Comparison of ENCODE assay signal across 33 cellular contexts in the genomic region with DNA sequence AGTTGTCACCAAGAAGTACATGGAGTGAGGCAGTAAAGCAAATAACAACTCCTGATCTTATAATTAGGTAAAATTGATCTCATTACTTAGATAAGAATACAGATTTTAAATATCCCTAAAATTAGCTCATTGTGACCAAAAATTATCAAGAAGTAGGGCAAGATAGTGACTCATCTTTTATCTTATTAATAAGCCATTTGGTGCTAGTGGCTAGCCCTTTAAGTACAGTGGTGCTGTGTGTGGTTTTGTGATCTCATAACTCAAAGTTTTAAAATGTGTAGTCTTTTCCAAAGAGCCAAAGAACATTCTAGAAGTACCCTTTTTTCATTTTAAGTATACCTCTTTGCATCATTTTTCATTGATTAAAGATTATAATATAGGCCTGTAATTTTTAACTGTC.
"Had no signal": no experiment of that assay in that cellular context is flagged by ENCODE, and none has a peak within 500 bp of the region (broad histone marks: within the 10 kb centered on the region; RNA-seq: fewer than 3 reads in every experiment).

No MANE protein-coding gene starts in this region.

- H3K27me3 ChIP-seq: adrenal gland, ascending aorta, body of pancreas, cardiac muscle cell had no signal

- H3K36me3 ChIP-seq: adrenal gland, ascending aorta, cardiac muscle cell had no signal

- ATAC-seq: activated CD8-positive, alpha-beta T cell treated with anti-CD3 and anti-CD28 coated beads for 36 hours; activated naive CD4-positive, alpha-beta T cell treated with anti-CD3 and anti-CD28 coated beads, Interleukin-2, amount 50 U/mL, for 72 hours; activated T-cell treated with anti-CD3 and anti-CD28 coated beads, Interleukin-2, amount 50 U/mL, for 4 hours; activated T-cell treated with anti-CD3 and anti-CD28 coated beads, Interleukin-2, amount 50 U/mL, for 72 hours; activated T-helper 17 cell treated with anti-CD3 and anti-CD28 coated beads, Interleukin-2, amount 50 U/mL, for 72 hours; body of pancreas had no signal

- DNase-seq: activated B cell treated with CpG ODN at 0.5 μM for 24 hours; activated CD4-positive, alpha-beta memory T cell treated with anti-CD3 and anti-CD28 coated beads for 36 hours; activated CD4-positive, alpha-beta T cell treated with anti-CD3 and anti-CD28 coated beads for 4 hours; activated CD4-positive, alpha-beta T cell treated with anti-CD3 and anti-CD28 coated beads, Interleukin-2, amount 10 ng/mL, durations not matched to agents 24 days and 14 days; activated CD4-positive, alpha-beta T cell treated with anti-CD3 and anti-CD28 coated beads, Interleukin-2, amount 50 U/mL, for 1 hour; activated CD4-positive, alpha-beta T cell treated with anti-CD3 and anti-CD28 coated beads, Interleukin-2, amount 50 U/mL, for 4 hours; activated CD4-positive, CD25-positive, alpha-beta regulatory T cell treated with anti-CD3 and anti-CD28 coated beads, Interleukin-2, amount 50 U/mL, for 72 hours; activated CD8-positive, alpha-beta memory T cell treated with anti-CD3 and anti-CD28 coated beads, Interleukin-2, amount 50 U/mL, for 4 hours; activated CD8-positive, alpha-beta T cell treated with anti-CD3 and anti-CD28 coated beads for 36 hours; activated effector memory CD4-positive, alpha-beta T cell treated with anti-CD3 and anti-CD28 coated beads, Interleukin-2, amount 50 U/mL, for 16 hours; activated gamma-delta T cell treated with Interleukin-2 at 50 U/mL for 16 hours; activated naive CD4-positive, alpha-beta T cell treated with anti-CD3 and anti-CD28 coated beads for 36 hours; activated naive CD4-positive, alpha-beta T cell treated with anti-CD3 and anti-CD28 coated beads, Interleukin-2, amount 50 U/mL, for 16 hours; activated naive CD8-positive, alpha-beta T cell treated with anti-CD3 and anti-CD28 coated beads for 36 hours; activated T-cell treated with anti-CD3 and anti-CD28 coated beads for 4 hours; activated T-cell treated with anti-CD3 and anti-CD28 coated beads, Interleukin-2, amount 50 U/mL, for 1 hour; activated T-cell treated with anti-CD3 and anti-CD28 coated beads, Interleukin-2, amount 50 U/mL, for 4 hours; activated T-cell treated with anti-CD3 and anti-CD28 coated beads, Interleukin-2, amount 50 U/mL, for 72 hours; adrenal gland; amygdala; anterior cingulate cortex; body of pancreas; caudate nucleus; cerebellar nuclear complex; SW 1271; T-helper 1 cell; T-helper 2 cell; T-helper 9 cell had no signal

- H3K4me3 ChIP-seq: adrenal gland, ascending aorta, body of pancreas, cardiac muscle cell had no signal

- H3K4me1 ChIP-seq: adrenal gland, ascending aorta, body of pancreas had no signal

- H3K27ac ChIP-seq: adrenal gland, ascending aorta, body of pancreas, cardiac muscle cell, VCaP had no signal

- H3K9me3 ChIP-seq: adrenal gland, ascending aorta, body of pancreas had no signal
